Comparison of ENCODE assay signal across 7 cellular contexts in genomic region chr6:28865551-28866341, GRCh38. TPM values are rescaled to one million over a fixed set of nuclear protein-coding genes. Genes with fewer than 3 reads are reported as not detected.
DNase-seq lines count a peak whose midpoint lies in the region; ATAC-seq and TF ChIP-seq lines count a peak whose summit lies in the region.
"Not testable (repeated sequence)": the region's sequence is repeated elsewhere in the genome, so short reads cannot be mapped to it uniquely, and the experiment has no call there.

No MANE protein-coding gene starts in this region.

- DNase-seq in NCI-H1105 (lab: John Stamatoyannopoulos, UW) (peak; percentile 89), SJCRH30 (peak; percentile 65 to 79), activated T-cell treated with anti-CD3 and anti-CD28 coated beads for 4 hours (peak; percentile 21), lower leg skin (ENCODE audit: low spot score in 2 of 2) (peak in 1 of 2 donors; percentile 38)
- DNase-seq in spleen = not testable (repeated sequence)

- intact Hi-C loops in lower leg skin (cut with DNase I; ENCODE audit: low total_unique reads); spleen (cut with DNase I; ENCODE audit: low total_unique reads): not testable (repeated sequence)

- peak; percentile 22 for ATAC-seq in GM18511 (IDR thresholded peaks at IDR 0.05; ENCODE audit: unreplicated experiment)

- H3K9me3 ChIP-seq in SJCRH30 (replicated peaks); ectodermal cell (ENCODE audit: control insufficient read depth, low read length): not testable (repeated sequence)
- peaks cover 0 to 30% (median 12%) of the 10 kb centered on the region in 8 donors for H3K9me3 ChIP-seq in spleen

- H3K27me3 ChIP-seq in SJCRH30; ectodermal cell (ENCODE audit: control insufficient read depth, insufficient read depth, low read length, poor library complexity, severe bottlenecking); spleen (replicated peaks in 1 of 7): not testable (repeated sequence)

- TF ChIP-seq POLR2A in lower leg skin (IDR thresholded peaks at IDR 0.05); spleen (IDR thresholded peaks at IDR 0.05): not testable (repeated sequence)

- not testable (repeated sequence) for TF ChIP-seq CTCF in lower leg skin (IDR thresholded peaks at IDR 0.05)
- TF ChIP-seq CTCF in spleen (IDR thresholded peaks at IDR 0.05 in 8 of 11, conservative IDR thresholded peaks at IDR 0.05 in 3 of 11) = peak in 2 of 11 experiments; percentile 9 to 23

- peak overlapping the region; percentile 65 for H3K4me3 ChIP-seq in SJCRH30
- peak overlapping the region; percentile 65 for H3K4me3 ChIP-seq in ectodermal cell (ENCODE audit: insufficient read depth, low read depth, low read length)
- peak overlapping the region; percentile 59 for H3K4me3 ChIP-seq in lower leg skin (ENCODE audit: low read depth, poor library complexity, severe bottlenecking)
- H3K4me3 ChIP-seq in spleen = peak overlapping the region in 7 of 8 donors; percentile 54 to 84 (median 66)

- H3K27ac ChIP-seq in SJCRH30 (peak overlapping the region; percentile 65), spleen (peak overlapping the region; percentile 87 to 93 (median 92))
- H3K27ac ChIP-seq in ectodermal cell (ENCODE audit: insufficient read depth, low read depth, low read length, poor library complexity, severe bottlenecking) = not testable (repeated sequence)

- not testable (repeated sequence) for H3K4me1 ChIP-seq in SJCRH30; ectodermal cell (ENCODE audit: control insufficient read depth, insufficient read depth, low read length)
- H3K4me1 ChIP-seq in spleen = peaks cover 8 to 33% (median 17%) of the 10 kb centered on the region in 6 donors

- WGBS in ectodermal cell, 2 experiments = 80 to 85% methylated on average over 23 of the region's 23 CpGs
- 64 to 67% methylated on average over 23 of the region's 23 CpGs for WGBS in lower leg skin, 2 donors
- WGBS in spleen, 5 donors = 74 to 84% (median 80%) methylated on average over 23 of the region's 23 CpGs

- H3K36me3 ChIP-seq in SJCRH30; ectodermal cell (ENCODE audit: control insufficient read depth, insufficient read depth, low read length); spleen: not testable (repeated sequence)

RNA-seq across cellular contexts. Expression of gene TRIM27, which starts 58.0 kb away (rescaled TPM):
- 48.2 and 52.8 TPM in 2 replicates for total RNA-seq in SJCRH30 (2014; rRNA removed; shearing (Covaris generic))
- 66.1 TPM for polyA plus RNA-seq in ectodermal cell (2013, experiment 1 of 4)
- polyA plus RNA-seq in ectodermal cell (2013, experiment 2 of 4) = 64.5 TPM
- 49.7 TPM for polyA plus RNA-seq in ectodermal cell (2013, experiment 3 of 4)
- 55.0 TPM for polyA plus RNA-seq in ectodermal cell (2013, experiment 4 of 4)
- total RNA-seq in lower leg skin = 10 to 100 TPM; 32.2 to 38.9 (median 35.6) TPM
- total RNA-seq in spleen = 10 to 100 TPM; 61.8 to 92.0 (median 67.8) TPM
- 10 to 100 TPM; 45.2 to 61.7 (median 57.2) TPM for polyA plus RNA-seq in spleen
